ENCODE assay signal across 24 cellular contexts in genomic region chr14:21078287-21078686, GRCh38. TPM values are rescaled to one million over a fixed set of nuclear protein-coding genes. Genes with fewer than 3 reads are reported as not detected.
"Had no signal": no experiment of that assay in that cellular context is flagged by ENCODE, and none has a peak within 500 bp of the region (broad histone marks: within the 10 kb centered on the region; RNA-seq: fewer than 3 reads in every experiment).

No MANE protein-coding gene starts in this region.

- DNase-seq: cortex of kidney; effector memory CD4-positive, alpha-beta T cell; gastrocnemius medialis; heart right ventricle; left ventricle myocardium inferior; lower lobe of right lung; natural killer cell; sigmoid colon; stimulated activated CD4-positive, alpha-beta T cell treated with anti-CD3 and anti-CD28 coated beads, Interleukin-2, amount 100 ng/mL, for 48 hours; stimulated activated naive CD4-positive, alpha-beta T cell treated with Interleukin-2 at 50 U/mL for 16 hours; tibial artery had no signal

- FAIRE-seq: endometrium, keratinocyte had no signal

- H3K4me1 ChIP-seq: gastrocnemius medialis, left ventricle myocardium inferior, lower lobe of right lung, sigmoid colon, upper lobe of left lung had no signal

- H3K4me3 ChIP-seq: gastrocnemius medialis, heart right ventricle, left ventricle myocardium inferior, lower lobe of right lung, sigmoid colon, skin epidermis, tibial artery, upper lobe of left lung, vagina had no signal

- H3K9me3 ChIP-seq: gastrocnemius medialis, heart right ventricle, left ventricle myocardium inferior, lower lobe of right lung, sigmoid colon, tibial artery, upper lobe of left lung, vagina had no signal

- H3K27ac ChIP-seq: gastrocnemius medialis, heart right ventricle, left ventricle myocardium inferior, lower lobe of right lung, sigmoid colon, skin epidermis, tibial artery, upper lobe of left lung, vagina had no signal

- H3K27me3 ChIP-seq: gastrocnemius medialis, heart right ventricle, sigmoid colon, tibial artery, upper lobe of left lung, vagina had no signal

- ATAC-seq: esophagus mucosa, gastrocnemius medialis, heart right ventricle, lower lobe of right lung, natural killer cell had no signal

RNA-seq across cellular contexts. Expression of gene RNASE8, which starts 20.7 kb away (rescaled TPM):
- total RNA-seq: esophagus mucosa, fibroblast of lung, gastrocnemius medialis, heart right ventricle, left ventricle myocardium inferior, lower lobe of right lung, mesothelial cell of epicardium, mucosa of gallbladder, myocyte, natural killer cell, neural crest cell, pulmonary artery endothelial cell, sigmoid colon, temporal lobe, upper lobe of left lung, vagina had no signal
- polyA plus RNA-seq: fibroblast of lung, heart right ventricle, keratinocyte, sigmoid colon had no signal

RNA-seq across cellular contexts. Expression of gene TMEM253, which starts 22.6 kb away (rescaled TPM):
- total RNA-seq: fibroblast of lung, pulmonary artery endothelial cell, temporal lobe, vagina had no signal

RNA-seq across cellular contexts. Expression of gene RNASE7, which starts 36.1 kb away (rescaled TPM):
- total RNA-seq: fibroblast of lung, heart right ventricle, left ventricle myocardium inferior, lower lobe of right lung, myocyte, natural killer cell, neural crest cell, pulmonary artery endothelial cell, sigmoid colon, temporal lobe, upper lobe of left lung had no signal
- polyA plus RNA-seq: fibroblast of lung had no signal
